Comparison of ENCODE assay signal across 8 cellular contexts in the genomic region with DNA sequence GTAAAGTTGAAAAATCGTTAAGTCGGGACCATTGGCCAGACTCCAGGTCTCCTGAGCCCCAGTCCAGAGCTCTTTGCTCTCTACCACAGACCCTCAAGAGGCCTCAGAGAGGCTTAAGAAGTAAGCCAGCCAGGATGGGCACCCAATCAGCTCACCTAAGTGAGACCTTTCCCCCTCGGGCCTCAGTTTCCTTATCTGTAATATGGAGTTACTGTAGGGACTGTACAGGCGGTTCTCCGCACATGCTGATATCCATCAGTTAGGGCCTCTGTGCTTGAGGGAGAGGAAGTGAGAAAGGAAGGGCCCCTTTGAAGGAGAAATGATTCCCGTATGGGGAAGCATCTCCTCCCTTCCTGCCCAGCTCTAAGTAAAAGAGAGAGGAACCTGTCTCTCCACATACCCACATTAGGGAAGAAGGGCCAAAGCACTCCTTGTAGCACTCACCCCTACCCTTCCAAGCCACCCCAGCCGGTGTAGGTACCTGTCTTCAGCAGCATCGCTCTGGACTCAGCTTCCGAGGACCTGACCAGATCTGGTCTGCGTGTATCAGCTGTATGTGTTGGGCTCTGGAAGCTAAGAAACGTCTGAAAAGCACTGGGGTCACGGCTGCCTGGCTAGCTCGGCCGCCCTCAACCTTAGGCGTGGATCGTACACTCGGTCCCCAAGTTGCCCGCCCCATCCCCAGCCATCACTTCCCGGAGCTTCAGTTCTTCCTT. TPM values are rescaled to one million over a fixed set of nuclear protein-coding genes. Genes with fewer than 3 reads are reported as not detected.
DNase-seq lines count a peak whose midpoint lies in the region; ATAC-seq lines count a peak whose summit lies in the region.

No MANE protein-coding gene starts in this region.

- no peaks in the 10 kb centered on the region for H3K9me3 ChIP-seq in right cardiac atrium (ENCODE audit: control insufficient read depth, low read length)
- H3K9me3 ChIP-seq in skeletal muscle satellite cell (replicated peaks; ENCODE audit: low read length) = no peaks in the 10 kb centered on the region

- H3K36me3 Mint-ChIP-seq in T-helper 2 cell treated with Interferon-gamma antibody and Interleukin-4, amounts not matched to agents 5 μg/mL and 100 μg/mL, for 36 hours (ENCODE audit: low read depth) = peaks cover 27% of the 10 kb centered on the region
- H3K36me3 Mint-ChIP-seq in activated T-helper 2 cell treated with anti-CD3 and anti-CD28 coated beads, Interferon-gamma antibody, Interleukin-2, Interleukin-4, amounts not matched to agents 10 μg/mL and 5 μg/mL and 100 μg/mL, durations not matched to agents 14 hours and 24 hours and 36 hours (ENCODE audit: low read depth) = peaks cover 27% of the 10 kb centered on the region

- peaks cover 12% of the 10 kb centered on the region for H3K36me3 ChIP-seq in skeletal muscle satellite cell (ENCODE audit: insufficient read depth, low read length)

- no peaks in the 10 kb centered on the region for H3K27me3 ChIP-seq in right cardiac atrium (ENCODE audit: control insufficient read depth, insufficient read depth)
- no peaks in the 10 kb centered on the region for H3K27me3 ChIP-seq in skeletal muscle satellite cell (ENCODE audit: control insufficient read depth, insufficient read depth, low read length)

- intact Hi-C loops in activated T-helper 2 cell treated with anti-CD3 and anti-CD28 coated beads, Interferon-gamma antibody, Interleukin-2, Interleukin-4, amounts not matched to agents 10 μg/mL and 5 μg/mL and 100 μg/mL, durations not matched to agents 14 hours and 24 hours and 36 hours (cut with micrococcal nuclease) = loop anchor here (1.0 to 10.0 kb wide), 7 partner anchors 10 to 372 kb away; a partner anchor contains a TSS
- intact Hi-C loops in right cardiac atrium (cut with DNase I) = no loop called here

- no peaks in the 10 kb centered on the region for H3K9me3 Mint-ChIP-seq in T-helper 2 cell treated with Interferon-gamma antibody and Interleukin-4, amounts not matched to agents 5 μg/mL and 100 μg/mL, for 36 hours
- H3K9me3 Mint-ChIP-seq in activated T-helper 2 cell treated with anti-CD3 and anti-CD28 coated beads, Interferon-gamma antibody, Interleukin-2, Interleukin-4, amounts not matched to agents 10 μg/mL and 5 μg/mL and 100 μg/mL, durations not matched to agents 14 hours and 24 hours and 36 hours = no peaks in the 10 kb centered on the region

- H3K27me3 Mint-ChIP-seq in T-helper 2 cell treated with Interferon-gamma antibody and Interleukin-4, amounts not matched to agents 5 μg/mL and 100 μg/mL, for 36 hours (ENCODE audit: low read depth) = no peaks in the 10 kb centered on the region
- no peaks in the 10 kb centered on the region for H3K27me3 Mint-ChIP-seq in activated T-helper 2 cell treated with anti-CD3 and anti-CD28 coated beads, Interferon-gamma antibody, Interleukin-2, Interleukin-4, amounts not matched to agents 10 μg/mL and 5 μg/mL and 100 μg/mL, durations not matched to agents 14 hours and 24 hours and 36 hours (ENCODE audit: low read depth)

- peak overlapping the region; percentile 63 for H3K4me3 ChIP-seq in right cardiac atrium (ENCODE audit: low read length)
- peak overlapping the region; percentile 74 for H3K4me3 ChIP-seq in skeletal muscle satellite cell (ENCODE audit: low read length)

- peak overlapping the region; percentile 93 for H3K4me3 Mint-ChIP-seq in T-helper 2 cell treated with Interferon-gamma antibody and Interleukin-4, amounts not matched to agents 5 μg/mL and 100 μg/mL, for 36 hours
- H3K4me3 Mint-ChIP-seq in activated T-helper 2 cell treated with anti-CD3 and anti-CD28 coated beads, Interferon-gamma antibody, Interleukin-2, Interleukin-4, amounts not matched to agents 10 μg/mL and 5 μg/mL and 100 μg/mL, durations not matched to agents 14 hours and 24 hours and 36 hours (ENCODE audit: low read depth) = peak overlapping the region; percentile 83

- peak overlapping the region; percentile 95 for H3K27ac Mint-ChIP-seq in T-helper 2 cell treated with Interferon-gamma antibody and Interleukin-4, amounts not matched to agents 5 μg/mL and 100 μg/mL, for 36 hours
- peak overlapping the region; percentile 90 for H3K27ac Mint-ChIP-seq in activated T-helper 2 cell treated with anti-CD3 and anti-CD28 coated beads, Interferon-gamma antibody, Interleukin-2, Interleukin-4, amounts not matched to agents 10 μg/mL and 5 μg/mL and 100 μg/mL, durations not matched to agents 14 hours and 24 hours and 36 hours

- ATAC-seq in HG03520 (IDR thresholded peaks at IDR 0.05; ENCODE audit: unreplicated experiment) = peak; percentile 2
- peak; percentile 1 to 7 for ATAC-seq in right cardiac atrium

- peak overlapping the region; percentile 81 for H3K9ac ChIP-seq in skeletal muscle satellite cell (ENCODE audit: low read depth, low read length)

- peak overlapping the region; percentile 85 for H3K27ac ChIP-seq in right cardiac atrium (ENCODE audit: low read length)

- DNase-seq in T-helper 2 cell treated with Interferon-gamma antibody and Interleukin-4, amounts not matched to agents 5 μg/mL and 100 μg/mL, for 36 hours (ENCODE audit: low spot score) = no peak
- DNase-seq in T-helper 2 cell (no peak), right cardiac atrium (no peak), GOT3 (lab: John Stamatoyannopoulos, UW) (no peak)
- no peak for DNase-seq in activated T-helper 2 cell treated with anti-CD3 and anti-CD28 coated beads, Interferon-gamma antibody, Interleukin-2, Interleukin-4, amounts not matched to agents 10 μg/mL and 5 μg/mL and 100 μg/mL, durations not matched to agents 14 hours and 24 hours and 36 hours (ENCODE audit: low spot score)
- no peak for DNase-seq in stimulated activated CD4-positive, alpha-beta T cell treated with anti-CD3 and anti-CD28 coated beads, Interleukin-12 subunit alpha, Interleukin-12 subunit beta, amount 100 ng/mL, for 4 hours

- WGBS in right cardiac atrium = 20% methylated on average over 19 of the region's 19 CpGs

- H3K4me1 Mint-ChIP-seq in T-helper 2 cell treated with Interferon-gamma antibody and Interleukin-4, amounts not matched to agents 5 μg/mL and 100 μg/mL, for 36 hours (ENCODE audit: low read depth) = peaks cover 32% of the 10 kb centered on the region
- H3K4me1 Mint-ChIP-seq in activated T-helper 2 cell treated with anti-CD3 and anti-CD28 coated beads, Interferon-gamma antibody, Interleukin-2, Interleukin-4, amounts not matched to agents 10 μg/mL and 5 μg/mL and 100 μg/mL, durations not matched to agents 14 hours and 24 hours and 36 hours (ENCODE audit: low read depth) = peaks cover 22% of the 10 kb centered on the region

- H3K4me2 ChIP-seq in skeletal muscle satellite cell (ENCODE audit: low read length) = peak overlapping the region; percentile 78

- no peaks in the 10 kb centered on the region for H3K4me1 ChIP-seq in right cardiac atrium (ENCODE audit: control insufficient read depth, insufficient read depth, low read length)
- H3K4me1 ChIP-seq in skeletal muscle satellite cell (ENCODE audit: control insufficient read depth, insufficient read depth, low read length) = peaks cover 32% of the 10 kb centered on the region

RNA-seq across cellular contexts. Expression of a gene that starts 0.7 kb away (rescaled TPM):
- 38.8 and 44.9 TPM in 2 replicates for total RNA-seq in activated T-helper 2 cell treated with anti-CD3 and anti-CD28 coated beads, Interferon-gamma antibody, Interleukin-2, Interleukin-4, amounts not matched to agents 10 μg/mL and 5 μg/mL and 100 μg/mL, durations not matched to agents 14 hours and 24 hours and 36 hours
- 10 to 100 TPM; 14.6 to 16.3 (median 15.4) TPM for total RNA-seq in right cardiac atrium
- 9.4 TPM for polyA plus RNA-seq in right cardiac atrium
- total RNA-seq in skeletal muscle satellite cell (2012; rRNA removed) = 26.1 and 33.4 TPM in 2 replicates

RNA-seq across cellular contexts. Expression of a gene that starts 4.1 kb away (rescaled TPM):
- total RNA-seq in activated T-helper 2 cell treated with anti-CD3 and anti-CD28 coated beads, Interferon-gamma antibody, Interleukin-2, Interleukin-4, amounts not matched to agents 10 μg/mL and 5 μg/mL and 100 μg/mL, durations not matched to agents 14 hours and 24 hours and 36 hours = 5.6 and 5.7 TPM in 2 replicates
- total RNA-seq in right cardiac atrium = 10 to 100 TPM in 1 of 4 donors, 1 to 10 TPM in 3; 7.4 to 11.5 (median 7.9) TPM
- polyA plus RNA-seq in right cardiac atrium = 6.4 TPM
- 3.3 and 5.9 TPM in 2 replicates for total RNA-seq in skeletal muscle satellite cell (2012; rRNA removed)

RNA-seq across cellular contexts. Expression of a gene that starts 9.5 kb away (rescaled TPM):
- total RNA-seq in activated T-helper 2 cell treated with anti-CD3 and anti-CD28 coated beads, Interferon-gamma antibody, Interleukin-2, Interleukin-4, amounts not matched to agents 10 μg/mL and 5 μg/mL and 100 μg/mL, durations not matched to agents 14 hours and 24 hours and 36 hours = 65.1 and 69.7 TPM in 2 replicates
- total RNA-seq in right cardiac atrium = 100 to 1,000 TPM; 124 to 190 (median 153) TPM
- 188 TPM for polyA plus RNA-seq in right cardiac atrium
- 1.5 and 2.8 TPM in 2 replicates for total RNA-seq in skeletal muscle satellite cell (2012; rRNA removed)

RNA-seq across cellular contexts. Expression of a gene that starts 20.6 kb away (rescaled TPM):
- total RNA-seq in activated T-helper 2 cell treated with anti-CD3 and anti-CD28 coated beads, Interferon-gamma antibody, Interleukin-2, Interleukin-4, amounts not matched to agents 10 μg/mL and 5 μg/mL and 100 μg/mL, durations not matched to agents 14 hours and 24 hours and 36 hours = 92.4 and 95.1 TPM in 2 replicates
- total RNA-seq in right cardiac atrium = 100 to 1,000 TPM; 212 to 255 (median 231) TPM
- polyA plus RNA-seq in right cardiac atrium = 467 TPM
- 61.6 and 64.1 TPM in 2 replicates for total RNA-seq in skeletal muscle satellite cell (2012; rRNA removed)
